Comparison of ENCODE assay signal across 8 cellular contexts in genomic region chr10:921471-922414, GRCh38. TPM values are rescaled to one million over a fixed set of nuclear protein-coding genes. Genes with fewer than 3 reads are reported as not detected.
A peak's percentile ranks its signal among the peaks of the same experiment; 100 is the strongest.
DNase-seq lines count a peak whose midpoint lies in the region; ATAC-seq and TF ChIP-seq lines count a peak whose summit lies in the region.
"Had no signal": no experiment of that assay in that cellular context is flagged by ENCODE, and none has a peak within 500 bp of the region (broad histone marks: within the 10 kb centered on the region; RNA-seq: fewer than 3 reads in every experiment).

No MANE protein-coding gene starts in this region.

- DNase-seq in GM04503 (ENCODE audit: low read depth) (peak; percentile 26), RPMI7951 (ENCODE audit: low read depth) (peak; percentile 72), epithelial cell of esophagus (ENCODE audit: low read depth) (peak; percentile 53), trophoblast cell (peak in 1 of 2 donors; percentile 19), upper lobe of right lung (no peak), inferior parietal cortex (ENCODE audit: extremely low spot score) (no peak)
- no peak for DNase-seq in stimulated activated CD4-positive, alpha-beta T cell treated with anti-CD3 and anti-CD28 coated beads, Interleukin-4, amount 100 ng/mL, for 24 hours
- DNase-seq: heart right ventricle had no signal

- peaks cover 12% of the 10 kb centered on the region in 2 experiments for H3K36me3 ChIP-seq in trophoblast cell (ENCODE audit: control insufficient read depth in 1 of 2, insufficient read depth in 2 of 2, low read length in 2 of 2)
- H3K36me3 ChIP-seq in upper lobe of right lung: peaks cover 29% of the 10 kb centered on the region

- no peak for TF ChIP-seq CTCF in epithelial cell of esophagus (IDR thresholded peaks at IDR 0.05; ENCODE audit: insufficient read depth, low read depth, low read length, missing control alignments)
- TF ChIP-seq CTCF in upper lobe of right lung (IDR thresholded peaks at IDR 0.05): no peak

- H2AFZ ChIP-seq in trophoblast cell (ENCODE audit: insufficient read depth, low read length, poor library complexity): no peak overlapping the region

- H2BK5ac ChIP-seq in trophoblast cell (ENCODE audit: low read depth, low read length, poor library complexity): no peak overlapping the region

- no peak overlapping the region for H3K23ac ChIP-seq in trophoblast cell (ENCODE audit: low read length)

- H4K8ac ChIP-seq in trophoblast cell (ENCODE audit: low read depth, low read length): no peak overlapping the region

- ATAC-seq in upper lobe of right lung: no peak

- H4K91ac ChIP-seq in trophoblast cell (ENCODE audit: low read depth, low read length): no peak overlapping the region

- peaks cover 0 to 6% of the 10 kb centered on the region in 2 experiments for H3K4me1 ChIP-seq in trophoblast cell (ENCODE audit: control insufficient read depth in 1 of 2, insufficient read depth in 2 of 2, low read length in 2 of 2)
- peaks cover 35% of the 10 kb centered on the region for H3K4me1 ChIP-seq in upper lobe of right lung

- no peak overlapping the region for H2BK12ac ChIP-seq in trophoblast cell (ENCODE audit: low read length)

- H2BK120ac ChIP-seq in trophoblast cell (ENCODE audit: insufficient read depth, low read length, poor library complexity): no peak overlapping the region

- peak overlapping the region; percentile 90 for H3K4ac ChIP-seq in trophoblast cell (ENCODE audit: low read depth, low read length)

- H3K79me2 ChIP-seq in trophoblast cell (ENCODE audit: control insufficient read depth, insufficient read depth, low read length, poor library complexity): peaks cover 27% of the 10 kb centered on the region

- H3K27ac ChIP-seq in trophoblast cell (ENCODE audit: low read depth, low read length): no peak overlapping the region
- H3K27ac ChIP-seq in upper lobe of right lung: no peak overlapping the region
- H3K27ac ChIP-seq: heart right ventricle had no signal

- intact Hi-C loops in upper lobe of right lung (cut with DNase I): no loop called here

- no CpG with 5 or more reads among the region's 14 CpGs for WGBS in trophoblast cell (ENCODE audit: extremely low coverage, insufficient coverage, insufficient read length)

- no peak overlapping the region for H3K18ac ChIP-seq in trophoblast cell (ENCODE audit: low read length)

- H3K4me3 ChIP-seq in epithelial cell of esophagus (ENCODE audit: low read length): no peak overlapping the region
- H3K4me3 ChIP-seq in trophoblast cell (ENCODE audit: low read depth, low read length): no peak overlapping the region
- H3K4me3 ChIP-seq in upper lobe of right lung: no peak overlapping the region
- H3K4me3 ChIP-seq: heart right ventricle had no signal

- no peaks in the 10 kb centered on the region for H3K9me3 ChIP-seq in trophoblast cell (ENCODE audit: insufficient read depth, low read depth, low read length)
- H3K9me3 ChIP-seq in upper lobe of right lung: no peaks in the 10 kb centered on the region
- H3K9me3 ChIP-seq: heart right ventricle had no signal

- no peak overlapping the region for H4K12ac ChIP-seq in trophoblast cell (ENCODE audit: low read depth, low read length)

- H3K14ac ChIP-seq in trophoblast cell (ENCODE audit: low read length): no peak overlapping the region

- H3K4me2 ChIP-seq in trophoblast cell (ENCODE audit: low read length): no peak overlapping the region

- H2AK5ac ChIP-seq in trophoblast cell (ENCODE audit: low read length): no peak overlapping the region

- H3K9ac ChIP-seq in trophoblast cell (ENCODE audit: low read length): peak overlapping the region; percentile 18

- H3K27me3 ChIP-seq in trophoblast cell (ENCODE audit: insufficient read depth, low read length) (no peaks in the 10 kb centered on the region), upper lobe of right lung (no peaks in the 10 kb centered on the region)
- H3K27me3 ChIP-seq: heart right ventricle had no signal

- no peaks in the 10 kb centered on the region for H3K79me1 ChIP-seq in trophoblast cell (ENCODE audit: low read length)

RNA-seq across cellular contexts. Expression of gene LARP4B, which starts 9.8 kb away (rescaled TPM):
- 28.8 and 32.7 TPM in 2 replicates for total RNA-seq in RPMI7951 (2014; rRNA removed; shearing (Covaris generic))
- polyA plus RNA-seq in trophoblast cell (2013): 36.4 and 38.8 TPM in 2 replicates
- 126 TPM for total RNA-seq in upper lobe of right lung

Comparison
In these comparisons a context has a peak if more than half of its experiments do, and no peak if none do; other contexts are left out.
1. DNase-seq: peak in GM04503 (single experiment), RPMI7951 (single experiment) and epithelial cell of esophagus (single experiment); none in upper lobe of right lung (single experiment), stimulated activated CD4-positive, alpha-beta T cell treated with anti-CD3 and anti-CD28 coated beads, Interleukin-4, amount 100 ng/mL, for 24 hours (single experiment) and inferior parietal cortex (single experiment).